In the genomic region with DNA sequence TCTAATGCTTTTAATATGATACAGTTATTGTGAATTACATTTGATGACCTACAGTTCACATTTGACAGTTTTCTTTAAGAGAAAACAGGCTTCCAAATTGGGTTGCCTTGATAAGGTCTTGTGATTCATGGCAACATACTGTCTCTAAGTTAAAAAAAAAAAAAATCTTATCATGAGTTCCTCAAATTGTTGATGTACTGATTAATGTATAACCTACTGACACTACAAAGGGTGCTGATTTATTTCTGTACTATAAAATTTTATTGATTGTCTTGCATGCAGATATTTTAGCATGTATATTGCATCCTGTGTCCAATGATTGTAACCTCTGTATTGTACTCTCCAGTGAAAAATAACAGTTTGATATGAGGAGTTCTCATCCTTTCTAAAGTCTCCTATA, we compare ENCODE assay signal across 1 cellular context.
TF ChIP-seq lines count a peak whose summit lies in the region.

No MANE protein-coding gene starts in this region.

TF ChIP-seq in A549, 52 proteins besides CTCF, POLR2A, EP300 and RAD21 (continued from another document):
- TF ChIP-seq BCL3 (IDR thresholded peaks at IDR 0.05): no peak
- no peak for TF ChIP-seq CHD2 (IDR thresholded peaks at IDR 0.05; ENCODE audit: low read length, partially characterized antibody)
TF ChIP-seq in A549: peak in this region for 0.
